2 cellular contexts compared by ENCODE assay signal in genomic region chr18:62526098-62527025, GRCh38.
TF ChIP-seq lines count a peak whose summit lies in the region.

No MANE protein-coding gene starts in this region.

TF ChIP-seq in GM23338, 12 proteins besides CTCF, POLR2A, EP300 and RAD21 (continued from another document):
- TF ChIP-seq, protein P1, sequence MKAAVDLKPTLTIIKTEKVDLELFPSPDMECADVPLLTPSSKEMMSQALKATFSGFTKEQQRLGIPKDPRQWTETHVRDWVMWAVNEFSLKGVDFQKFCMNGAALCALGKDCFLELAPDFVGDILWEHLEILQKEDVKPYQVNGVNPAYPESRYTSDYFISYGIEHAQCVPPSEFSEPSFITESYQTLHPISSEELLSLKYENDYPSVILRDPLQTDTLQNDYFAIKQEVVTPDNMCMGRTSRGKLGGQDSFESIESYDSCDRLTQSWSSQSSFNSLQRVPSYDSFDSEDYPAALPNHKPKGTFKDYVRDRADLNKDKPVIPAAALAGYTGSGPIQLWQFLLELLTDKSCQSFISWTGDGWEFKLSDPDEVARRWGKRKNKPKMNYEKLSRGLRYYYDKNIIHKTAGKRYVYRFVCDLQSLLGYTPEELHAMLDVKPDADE (IDR thresholded peaks at IDR 0.05): peak; percentile 34; the same call in 1 of the 2 replicates
- TF ChIP-seq JUNB (IDR thresholded peaks at IDR 0.05; ENCODE audit: unreplicated experiment) (no peak), NANOG (IDR thresholded peaks at IDR 0.05; ENCODE audit: borderline replicate concordance) (no peak), STAT1 (IDR thresholded peaks at IDR 0.05; ENCODE audit: unreplicated experiment) (no peak)
- TF ChIP-seq, protein P2, sequence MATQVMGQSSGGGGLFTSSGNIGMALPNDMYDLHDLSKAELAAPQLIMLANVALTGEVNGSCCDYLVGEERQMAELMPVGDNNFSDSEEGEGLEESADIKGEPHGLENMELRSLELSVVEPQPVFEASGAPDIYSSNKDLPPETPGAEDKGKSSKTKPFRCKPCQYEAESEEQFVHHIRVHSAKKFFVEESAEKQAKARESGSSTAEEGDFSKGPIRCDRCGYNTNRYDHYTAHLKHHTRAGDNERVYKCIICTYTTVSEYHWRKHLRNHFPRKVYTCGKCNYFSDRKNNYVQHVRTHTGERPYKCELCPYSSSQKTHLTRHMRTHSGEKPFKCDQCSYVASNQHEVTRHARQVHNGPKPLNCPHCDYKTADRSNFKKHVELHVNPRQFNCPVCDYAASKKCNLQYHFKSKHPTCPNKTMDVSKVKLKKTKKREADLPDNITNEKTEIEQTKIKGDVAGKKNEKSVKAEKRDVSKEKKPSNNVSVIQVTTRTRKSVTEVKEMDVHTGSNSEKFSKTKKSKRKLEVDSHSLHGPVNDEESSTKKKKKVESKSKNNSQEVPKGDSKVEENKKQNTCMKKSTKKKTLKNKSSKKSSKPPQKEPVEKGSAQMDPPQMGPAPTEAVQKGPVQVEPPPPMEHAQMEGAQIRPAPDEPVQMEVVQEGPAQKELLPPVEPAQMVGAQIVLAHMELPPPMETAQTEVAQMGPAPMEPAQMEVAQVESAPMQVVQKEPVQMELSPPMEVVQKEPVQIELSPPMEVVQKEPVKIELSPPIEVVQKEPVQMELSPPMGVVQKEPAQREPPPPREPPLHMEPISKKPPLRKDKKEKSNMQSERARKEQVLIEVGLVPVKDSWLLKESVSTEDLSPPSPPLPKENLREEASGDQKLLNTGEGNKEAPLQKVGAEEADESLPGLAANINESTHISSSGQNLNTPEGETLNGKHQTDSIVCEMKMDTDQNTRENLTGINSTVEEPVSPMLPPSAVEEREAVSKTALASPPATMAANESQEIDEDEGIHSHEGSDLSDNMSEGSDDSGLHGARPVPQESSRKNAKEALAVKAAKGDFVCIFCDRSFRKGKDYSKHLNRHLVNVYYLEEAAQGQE (IDR thresholded peaks at IDR 0.05; ENCODE audit: unreplicated experiment): no peak
- TF ChIP-seq, protein P3, sequence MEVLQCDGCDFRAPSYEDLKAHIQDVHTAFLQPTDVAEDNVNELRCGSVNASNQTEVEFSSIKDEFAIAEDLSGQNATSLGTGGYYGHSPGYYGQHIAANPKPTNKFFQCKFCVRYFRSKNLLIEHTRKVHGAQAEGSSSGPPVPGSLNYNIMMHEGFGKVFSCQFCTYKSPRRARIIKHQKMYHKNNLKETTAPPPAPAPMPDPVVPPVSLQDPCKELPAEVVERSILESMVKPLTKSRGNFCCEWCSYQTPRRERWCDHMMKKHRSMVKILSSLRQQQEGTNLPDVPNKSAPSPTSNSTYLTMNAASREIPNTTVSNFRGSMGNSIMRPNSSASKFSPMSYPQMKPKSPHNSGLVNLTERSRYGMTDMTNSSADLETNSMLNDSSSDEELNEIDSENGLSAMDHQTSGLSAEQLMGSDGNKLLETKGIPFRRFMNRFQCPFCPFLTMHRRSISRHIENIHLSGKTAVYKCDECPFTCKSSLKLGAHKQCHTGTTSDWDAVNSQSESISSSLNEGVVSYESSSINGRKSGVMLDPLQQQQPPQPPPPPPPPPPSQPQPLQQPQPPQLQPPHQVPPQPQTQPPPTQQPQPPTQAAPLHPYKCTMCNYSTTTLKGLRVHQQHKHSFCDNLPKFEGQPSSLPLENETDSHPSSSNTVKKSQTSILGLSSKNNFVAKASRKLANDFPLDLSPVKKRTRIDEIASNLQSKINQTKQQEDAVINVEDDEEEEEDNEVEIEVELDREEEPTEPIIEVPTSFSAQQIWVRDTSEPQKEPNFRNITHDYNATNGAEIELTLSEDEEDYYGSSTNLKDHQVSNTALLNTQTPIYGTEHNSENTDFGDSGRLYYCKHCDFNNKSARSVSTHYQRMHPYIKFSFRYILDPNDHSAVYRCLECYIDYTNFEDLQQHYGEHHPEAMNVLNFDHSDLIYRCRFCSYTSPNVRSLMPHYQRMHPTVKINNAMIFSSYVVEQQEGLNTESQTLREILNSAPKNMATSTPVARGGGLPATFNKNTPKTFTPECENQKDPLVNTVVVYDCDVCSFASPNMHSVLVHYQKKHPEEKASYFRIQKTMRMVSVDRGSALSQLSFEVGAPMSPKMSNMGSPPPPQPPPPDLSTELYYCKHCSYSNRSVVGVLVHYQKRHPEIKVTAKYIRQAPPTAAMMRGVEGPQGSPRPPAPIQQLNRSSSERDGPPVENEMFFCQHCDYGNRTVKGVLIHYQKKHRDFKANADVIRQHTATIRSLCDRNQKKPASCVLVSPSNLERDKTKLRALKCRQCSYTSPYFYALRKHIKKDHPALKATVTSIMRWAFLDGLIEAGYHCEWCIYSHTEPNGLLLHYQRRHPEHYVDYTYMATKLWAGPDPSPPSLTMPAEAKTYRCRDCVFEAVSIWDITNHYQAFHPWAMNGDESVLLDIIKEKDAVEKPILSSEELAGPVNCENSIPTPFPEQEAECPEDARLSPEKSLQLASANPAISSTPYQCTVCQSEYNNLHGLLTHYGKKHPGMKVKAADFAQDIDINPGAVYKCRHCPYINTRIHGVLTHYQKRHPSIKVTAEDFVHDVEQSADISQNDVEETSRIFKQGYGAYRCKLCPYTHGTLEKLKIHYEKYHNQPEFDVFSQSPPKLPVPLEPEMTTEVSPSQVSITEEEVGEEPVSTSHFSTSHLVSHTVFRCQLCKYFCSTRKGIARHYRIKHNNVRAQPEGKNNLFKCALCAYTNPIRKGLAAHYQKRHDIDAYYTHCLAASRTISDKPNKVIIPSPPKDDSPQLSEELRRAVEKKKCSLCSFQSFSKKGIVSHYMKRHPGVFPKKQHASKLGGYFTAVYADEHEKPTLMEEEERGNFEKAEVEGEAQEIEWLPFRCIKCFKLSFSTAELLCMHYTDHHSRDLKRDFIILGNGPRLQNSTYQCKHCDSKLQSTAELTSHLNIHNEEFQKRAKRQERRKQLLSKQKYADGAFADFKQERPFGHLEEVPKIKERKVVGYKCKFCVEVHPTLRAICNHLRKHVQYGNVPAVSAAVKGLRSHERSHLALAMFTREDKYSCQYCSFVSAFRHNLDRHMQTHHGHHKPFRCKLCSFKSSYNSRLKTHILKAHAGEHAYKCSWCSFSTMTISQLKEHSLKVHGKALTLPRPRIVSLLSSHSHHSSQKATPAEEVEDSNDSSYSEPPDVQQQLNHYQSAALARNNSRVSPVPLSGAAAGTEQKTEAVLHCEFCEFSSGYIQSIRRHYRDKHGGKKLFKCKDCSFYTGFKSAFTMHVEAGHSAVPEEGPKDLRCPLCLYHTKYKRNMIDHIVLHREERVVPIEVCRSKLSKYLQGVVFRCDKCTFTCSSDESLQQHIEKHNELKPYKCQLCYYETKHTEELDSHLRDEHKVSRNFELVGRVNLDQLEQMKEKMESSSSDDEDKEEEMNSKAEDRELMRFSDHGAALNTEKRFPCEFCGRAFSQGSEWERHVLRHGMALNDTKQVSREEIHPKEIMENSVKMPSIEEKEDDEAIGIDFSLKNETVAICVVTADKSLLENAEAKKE (CRISPR knock-in tag; IDR thresholded peaks at IDR 0.05): no peak
TF ChIP-seq in GM23338: peak in this region for 2.

TF ChIP-seq in GM12878, 131 proteins besides CTCF, POLR2A, EP300 and RAD21 (continued from another document and continues in another):
- TF ChIP-seq, protein P4, sequence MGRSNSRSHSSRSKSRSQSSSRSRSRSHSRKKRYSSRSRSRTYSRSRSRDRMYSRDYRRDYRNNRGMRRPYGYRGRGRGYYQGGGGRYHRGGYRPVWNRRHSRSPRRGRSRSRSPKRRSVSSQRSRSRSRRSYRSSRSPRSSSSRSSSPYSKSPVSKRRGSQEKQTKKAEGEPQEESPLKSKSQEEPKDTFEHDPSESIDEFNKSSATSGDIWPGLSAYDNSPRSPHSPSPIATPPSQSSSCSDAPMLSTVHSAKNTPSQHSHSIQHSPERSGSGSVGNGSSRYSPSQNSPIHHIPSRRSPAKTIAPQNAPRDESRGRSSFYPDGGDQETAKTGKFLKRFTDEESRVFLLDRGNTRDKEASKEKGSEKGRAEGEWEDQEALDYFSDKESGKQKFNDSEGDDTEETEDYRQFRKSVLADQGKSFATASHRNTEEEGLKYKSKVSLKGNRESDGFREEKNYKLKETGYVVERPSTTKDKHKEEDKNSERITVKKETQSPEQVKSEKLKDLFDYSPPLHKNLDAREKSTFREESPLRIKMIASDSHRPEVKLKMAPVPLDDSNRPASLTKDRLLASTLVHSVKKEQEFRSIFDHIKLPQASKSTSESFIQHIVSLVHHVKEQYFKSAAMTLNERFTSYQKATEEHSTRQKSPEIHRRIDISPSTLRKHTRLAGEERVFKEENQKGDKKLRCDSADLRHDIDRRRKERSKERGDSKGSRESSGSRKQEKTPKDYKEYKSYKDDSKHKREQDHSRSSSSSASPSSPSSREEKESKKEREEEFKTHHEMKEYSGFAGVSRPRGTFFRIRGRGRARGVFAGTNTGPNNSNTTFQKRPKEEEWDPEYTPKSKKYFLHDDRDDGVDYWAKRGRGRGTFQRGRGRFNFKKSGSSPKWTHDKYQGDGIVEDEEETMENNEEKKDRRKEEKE (IDR thresholded peaks at IDR 0.05): no peak
- TF ChIP-seq ZNF274 (IDR thresholded peaks at IDR 0.05; ENCODE audit: insufficient read depth, insufficient read length): no peak
- no peak for TF ChIP-seq MYB (IDR thresholded peaks at IDR 0.05; ENCODE audit: borderline replicate concordance, low read depth, low read length)
- TF ChIP-seq ZNF217 (IDR thresholded peaks at IDR 0.05): 0 out of 2 replicates have a peak, but pooled peaks have one; percentile 50
- TF ChIP-seq SREBF1 (IDR thresholded peaks at IDR 0.05; ENCODE audit: low read length): no peak
- TF ChIP-seq ATF7 (IDR thresholded peaks at IDR 0.05; ENCODE audit: low read depth): peak; percentile 69
- no peak; the same call in 1 of the 2 replicates for TF ChIP-seq ZBED1 (IDR thresholded peaks at IDR 0.05; ENCODE audit: borderline replicate concordance)
- TF ChIP-seq ZSCAN29 (IDR thresholded peaks at IDR 0.05): no peak
- TF ChIP-seq SUZ12 (IDR thresholded peaks at IDR 0.05; ENCODE audit: unreplicated experiment): no peak
- 0 out of 4 replicates have a peak, but pooled peaks of 1 of the 2 experiments have one; percentile 0 for TF ChIP-seq ETV6 (conservative IDR thresholded peaks at IDR 0.05 in 1 of 2, IDR thresholded peaks at IDR 0.05 in 1 of 2; ENCODE audit: borderline replicate concordance in 1 of 2, low read depth in 1 of 2)
- TF ChIP-seq, protein P5, sequence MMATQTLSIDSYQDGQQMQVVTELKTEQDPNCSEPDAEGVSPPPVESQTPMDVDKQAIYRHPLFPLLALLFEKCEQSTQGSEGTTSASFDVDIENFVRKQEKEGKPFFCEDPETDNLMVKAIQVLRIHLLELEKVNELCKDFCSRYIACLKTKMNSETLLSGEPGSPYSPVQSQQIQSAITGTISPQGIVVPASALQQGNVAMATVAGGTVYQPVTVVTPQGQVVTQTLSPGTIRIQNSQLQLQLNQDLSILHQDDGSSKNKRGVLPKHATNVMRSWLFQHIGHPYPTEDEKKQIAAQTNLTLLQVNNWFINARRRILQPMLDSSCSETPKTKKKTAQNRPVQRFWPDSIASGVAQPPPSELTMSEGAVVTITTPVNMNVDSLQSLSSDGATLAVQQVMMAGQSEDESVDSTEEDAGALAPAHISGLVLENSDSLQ (IDR thresholded peaks at IDR 0.05): peak; percentile 93
- no peak for TF ChIP-seq RFX5 (IDR thresholded peaks at IDR 0.05; ENCODE audit: low read depth, low read length)
- peak; percentile 14; the same call in 1 of the 2 replicates for TF ChIP-seq SIN3A (IDR thresholded peaks at IDR 0.05; ENCODE audit: low read depth, low read length)
- TF ChIP-seq YY1 (IDR thresholded peaks at IDR 0.05; ENCODE audit: low read depth, low read length): peak; percentile 98
- no peak for TF ChIP-seq ZNF622 (IDR thresholded peaks at IDR 0.05)
- peak; percentile 73 for TF ChIP-seq SMAD1 (IDR thresholded peaks at IDR 0.05; ENCODE audit: low read depth, partially characterized antibody)
- TF ChIP-seq GATAD2B (conservative IDR thresholded peaks at IDR 0.05; ENCODE audit: low read depth): peak; percentile 95
- no peak for TF ChIP-seq MYC (IDR thresholded peaks at IDR 0.05; ENCODE audit: insufficient read depth, insufficient read length, insufficient replicate concordance, low read length, severe bottlenecking)
- TF ChIP-seq, protein P2 (IDR thresholded peaks at IDR 0.05; ENCODE audit: low read depth, low read length): no peak
- TF ChIP-seq, protein P6, sequence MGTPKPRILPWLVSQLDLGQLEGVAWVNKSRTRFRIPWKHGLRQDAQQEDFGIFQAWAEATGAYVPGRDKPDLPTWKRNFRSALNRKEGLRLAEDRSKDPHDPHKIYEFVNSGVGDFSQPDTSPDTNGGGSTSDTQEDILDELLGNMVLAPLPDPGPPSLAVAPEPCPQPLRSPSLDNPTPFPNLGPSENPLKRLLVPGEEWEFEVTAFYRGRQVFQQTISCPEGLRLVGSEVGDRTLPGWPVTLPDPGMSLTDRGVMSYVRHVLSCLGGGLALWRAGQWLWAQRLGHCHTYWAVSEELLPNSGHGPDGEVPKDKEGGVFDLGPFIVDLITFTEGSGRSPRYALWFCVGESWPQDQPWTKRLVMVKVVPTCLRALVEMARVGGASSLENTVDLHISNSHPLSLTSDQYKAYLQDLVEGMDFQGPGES (IDR thresholded peaks at IDR 0.05): 0 out of 2 replicates have a peak, but pooled peaks have one; percentile 21
- no peak for TF ChIP-seq YBX1 (IDR thresholded peaks at IDR 0.05)
